In genomic region chr1:61318319-61319125, GRCh38 we compare ENCODE assay signal across 8 cellular contexts.
DNase-seq lines count a peak whose midpoint lies in the region; ATAC-seq and TF ChIP-seq lines count a peak whose summit lies in the region.

No MANE protein-coding gene starts in this region.

- peaks cover 5% of the 10 kb centered on the region for H3K36me3 Mint-ChIP-seq in activated T-cell treated with anti-CD3 and anti-CD28 coated beads, Interleukin-2, amount 50 U/mL, for 24 hours (ENCODE audit: low read depth)
- no peaks in the 10 kb centered on the region for H3K36me3 Mint-ChIP-seq in stimulated activated memory B cell treated with anti-CD40 and anti-IgM and Interleukin-4, amounts not matched to agents 10 μg/mL and 1 μg/mL and 100 μg/mL, for 72 hours

- peaks cover 2% of the 10 kb centered on the region for H3K27me3 Mint-ChIP-seq in activated T-cell treated with anti-CD3 and anti-CD28 coated beads, Interleukin-2, amount 50 U/mL, for 24 hours
- peaks cover 9% of the 10 kb centered on the region for H3K27me3 Mint-ChIP-seq in stimulated activated memory B cell treated with anti-CD40 and anti-IgM and Interleukin-4, amounts not matched to agents 10 μg/mL and 1 μg/mL and 100 μg/mL, for 72 hours

- no peaks in the 10 kb centered on the region for H3K9me3 Mint-ChIP-seq in activated T-cell treated with anti-CD3 and anti-CD28 coated beads, Interleukin-2, amount 50 U/mL, for 24 hours
- no peaks in the 10 kb centered on the region for H3K9me3 Mint-ChIP-seq in stimulated activated memory B cell treated with anti-CD40 and anti-IgM and Interleukin-4, amounts not matched to agents 10 μg/mL and 1 μg/mL and 100 μg/mL, for 72 hours

- peak overlapping the region; percentile 94 for H3K27ac Mint-ChIP-seq in activated T-cell treated with anti-CD3 and anti-CD28 coated beads, Interleukin-2, amount 50 U/mL, for 24 hours
- no peak overlapping the region for H3K27ac Mint-ChIP-seq in stimulated activated memory B cell treated with anti-CD40 and anti-IgM and Interleukin-4, amounts not matched to agents 10 μg/mL and 1 μg/mL and 100 μg/mL, for 72 hours

- DNase-seq in activated T-cell treated with anti-CD3 and anti-CD28 coated beads, Interleukin-2, amount 50 U/mL, for 24 hours: no peak
- DNase-seq in activated T-cell treated with anti-CD3 and anti-CD28 coated beads for 4 hours (no peak), SHP77 (lab: John Stamatoyannopoulos, UW) (peak; percentile 49), fibroblast of pulmonary artery (ENCODE audit: low read depth) (peak; percentile 91), UCSD-AML1 (lab: John Stamatoyannopoulos, UW; ENCODE audit: unreplicated experiment) (no peak), activated gamma-delta T cell (lab: John Stamatoyannopoulos, UW) (no peak)

- TF ChIP-seq CTCF in fibroblast of pulmonary artery (IDR thresholded peaks at IDR 0.05; ENCODE audit: low read length, missing control alignments): no peak

- ATAC-seq in HG02623 (IDR thresholded peaks at IDR 0.05; ENCODE audit: unreplicated experiment): peak; percentile 99
- ATAC-seq in stimulated activated memory B cell treated with anti-CD40 and anti-IgM and Interleukin-4, amounts not matched to agents 10 μg/mL and 1 μg/mL and 100 μg/mL, for 72 hours: peak; percentile 92

- H3K4me3 Mint-ChIP-seq in activated T-cell treated with anti-CD3 and anti-CD28 coated beads, Interleukin-2, amount 50 U/mL, for 24 hours: peak overlapping the region; percentile 21
- peak overlapping the region; percentile 37 for H3K4me3 Mint-ChIP-seq in stimulated activated memory B cell treated with anti-CD40 and anti-IgM and Interleukin-4, amounts not matched to agents 10 μg/mL and 1 μg/mL and 100 μg/mL, for 72 hours

- peak overlapping the region; percentile 29 for H3K4me3 ChIP-seq in fibroblast of pulmonary artery (replicated peaks; ENCODE audit: low read depth, low read length)

- H3K4me1 Mint-ChIP-seq in activated T-cell treated with anti-CD3 and anti-CD28 coated beads, Interleukin-2, amount 50 U/mL, for 24 hours (ENCODE audit: low read depth): peaks cover 46% of the 10 kb centered on the region
- peaks cover 6% of the 10 kb centered on the region for H3K4me1 Mint-ChIP-seq in stimulated activated memory B cell treated with anti-CD40 and anti-IgM and Interleukin-4, amounts not matched to agents 10 μg/mL and 1 μg/mL and 100 μg/mL, for 72 hours

Comparison
In these comparisons a context has a peak if more than half of its experiments do, and no peak if none do; other contexts are left out.
1. DNase-seq: peak in SHP77 (2 of 2) and fibroblast of pulmonary artery (single experiment); none in activated T-cell treated with anti-CD3 and anti-CD28 coated beads, Interleukin-2, amount 50 U/mL, for 24 hours (single experiment), activated T-cell treated with anti-CD3 and anti-CD28 coated beads for 4 hours (single experiment), UCSD-AML1 (single experiment) and activated gamma-delta T cell (single experiment).